Comparison of ENCODE assay signal across 15 cellular contexts in genomic region chr7:26648429-26649015, GRCh38.
DNase-seq lines count a peak whose midpoint lies in the region; ATAC-seq and TF ChIP-seq lines count a peak whose summit lies in the region.
"Had no signal": no experiment of that assay in that cellular context is flagged by ENCODE, and none has a peak within 500 bp of the region (broad histone marks: within the 10 kb centered on the region; RNA-seq: fewer than 3 reads in every experiment).

No MANE protein-coding gene starts in this region.

- DNase-seq in AG04449 (ENCODE audit: low read depth, low spot score) (peak; percentile 3), HCT116 (ENCODE audit: low read depth, low spot score) (no peak), astrocyte of the hippocampus (ENCODE audit: low read depth, low spot score) (peak; percentile 65), iris pigment epithelial cell (ENCODE audit: low read depth) (peak; percentile 36), NCI-H1694 (lab: John Stamatoyannopoulos, UW) (no peak), endodermal cell (no peak), GM20000 (ENCODE audit: low spot score) (no peak)
- no peak for DNase-seq in stimulated activated CD4-positive, alpha-beta T cell treated with anti-CD3 and anti-CD28 coated beads, Interleukin-2, amount 100 ng/mL, for 24 hours
- DNase-seq: activated CD8-positive, alpha-beta T cell treated with anti-CD3 and anti-CD28 coated beads, Interleukin-2, amount 10 ng/mL, durations not matched to agents 7 days and 5 days; activated effector memory CD4-positive, alpha-beta T cell treated with anti-CD3 and anti-CD28 coated beads, Interleukin-2, amount 50 U/mL, for 16 hours; DMS53; mesendoderm; NCI-H69; pancreas had no signal

- no TSS peak for BruUV-seq in HCT116 (replicated peaks; lab: Mats Ljungman, UMichigan)

- TF ChIP-seq CTCF in AG04449 (IDR thresholded peaks at IDR 0.05; ENCODE audit: insufficient read depth, low read length, missing control alignments) (no peak), HCT116 (IDR thresholded peaks at IDR 0.05 in 2 of 3, conservative IDR thresholded peaks at IDR 0.05 in 1 of 3; ENCODE audit: borderline replicate concordance in 1 of 3, insufficient read depth in 1 of 3, low read depth in 2 of 3, low read length in 2 of 3) (no peak), endodermal cell (conservative IDR thresholded peaks at IDR 0.05) (no peak), GM20000 (IDR thresholded peaks at IDR 0.05; ENCODE audit: extremely low read depth, missing control alignments) (no peak)

- no peak overlapping the region for H3K9ac ChIP-seq in HCT116 (ENCODE audit: low read length)
- no peak overlapping the region for H3K9ac ChIP-seq in endodermal cell (ENCODE audit: extremely low read depth, low read length, poor library complexity, severe bottlenecking)

- no peaks in the 10 kb centered on the region for H3K4me1 Mint-ChIP-seq in endodermal cell

- no peaks in the 10 kb centered on the region for H3K36me3 Mint-ChIP-seq in endodermal cell (ENCODE audit: low read depth)

- H3K79me2 ChIP-seq in HCT116 (ENCODE audit: insufficient read depth, low read length) = no peaks in the 10 kb centered on the region

- ATAC-seq in HCT116 = no peak
- ATAC-seq: activated CD8-positive, alpha-beta T cell treated with anti-CD3 and anti-CD28 coated beads, Interleukin-2, amount 10 ng/mL, durations not matched to agents 7 days and 5 days; pancreas; Right ventricle myocardium inferior had no signal

- no peaks in the 10 kb centered on the region for H3K9me2 ChIP-seq in HCT116 (ENCODE audit: insufficient read depth)

- no peak for TF ChIP-seq POLR2A in HCT116 (IDR thresholded peaks at IDR 0.05; ENCODE audit: borderline replicate concordance, extremely low read depth, insufficient read depth, insufficient read length)

- CTCF ChIA-PET in AG04449 (lab: Yijun Ruan, JAX) = interaction anchor here (1.1 kb wide), 1 partner anchor 19 kb away, joined by 4 read pairs; no protein-coding TSS in a partner anchor
- CTCF ChIA-PET in HCT116 (lab: Charles Lee) = no interaction called here

- H3K4me1 ChIP-seq in HCT116 (ENCODE audit: control insufficient read depth in 1 of 2, insufficient read depth in 2 of 2, low read length in 2 of 2) = peaks cover 5 to 9% of the 10 kb centered on the region in 2 experiments; a peak in 3 of 4 replicates
- H3K4me1 ChIP-seq in endodermal cell (ENCODE audit: control insufficient read depth, insufficient read depth, low read length) = no peaks in the 10 kb centered on the region
- H3K4me1 ChIP-seq: pancreas had no signal

- RAD21 ChIA-PET in HCT116 (lab: Charles Lee; ENCODE audit: low non-redundant PET in 1 of 2, low total read pairs in 2 of 2, uncharacterized antibody in 2 of 2, unreplicated experiment in 2 of 2) = no interaction called here

- H3K9me3 ChIP-seq in HCT116 (ENCODE audit: control insufficient read depth in 1 of 2, insufficient read depth in 1 of 2, low read depth in 1 of 2, low read length in 2 of 2) = no peaks in the 10 kb centered on the region
- H3K9me3 ChIP-seq in endodermal cell (ENCODE audit: control insufficient read depth, low read length) = no peaks in the 10 kb centered on the region
- H3K9me3 ChIP-seq: pancreas had no signal

- WGBS in endodermal cell (ENCODE audit: insufficient coverage in 1 of 2, insufficient read length in 1 of 2), 2 experiments = 89% methylated on average over 2 of the region's 2 CpGs; no CpG with 5 or more reads in 1 of the 2 experiments

- no peak overlapping the region for H3K4me3 ChIP-seq in AG04449 (ENCODE audit: low read depth, low read length)
- no peak overlapping the region for H3K4me3 ChIP-seq in HCT116 (replicated peaks in 1 of 2; ENCODE audit: low read depth in 1 of 2, low read length in 2 of 2)
- no peak overlapping the region for H3K4me3 ChIP-seq in endodermal cell (ENCODE audit: low read length)
- H3K4me3 ChIP-seq: pancreas had no signal

- intact Hi-C loops in HCT116 (cut with micrococcal nuclease) = no loop called here

- H3K27me3 ChIP-seq in HCT116 (ENCODE audit: insufficient read depth, low read length) (no peaks in the 10 kb centered on the region), endodermal cell (ENCODE audit: control insufficient read depth, insufficient read depth, low read length, poor library complexity, severe bottlenecking) (no peaks in the 10 kb centered on the region)
- H3K27me3 ChIP-seq: pancreas had no signal

- H3K9me3 Mint-ChIP-seq in endodermal cell = no peaks in the 10 kb centered on the region

- POLR2A ChIA-PET in AG04449 (lab: Yijun Ruan, JAX) = no interaction called here
- POLR2A ChIA-PET in HCT116 (lab: Charles Lee) = no interaction called here

- no peak for TF ChIP-seq RAD21 in HCT116 (IDR thresholded peaks at IDR 0.05; ENCODE audit: low read depth)

- no peak overlapping the region for H2AFZ ChIP-seq in HCT116 (ENCODE audit: low read depth, low read length, poor library complexity, severe bottlenecking)

- no peak overlapping the region for H3K4me3 Mint-ChIP-seq in endodermal cell
- H3K4me3 Mint-ChIP-seq: activated CD8-positive, alpha-beta T cell treated with anti-CD3 and anti-CD28 coated beads, Interleukin-2, amount 10 ng/mL, durations not matched to agents 7 days and 5 days had no signal

- H3K27ac ChIP-seq in HCT116 (ENCODE audit: low read depth, low read length) = no peak overlapping the region
- H3K27ac ChIP-seq in endodermal cell (ENCODE audit: low read depth, low read length) = no peak overlapping the region
- H3K27ac ChIP-seq: pancreas had no signal

- H3K27me3 Mint-ChIP-seq in endodermal cell (ENCODE audit: insufficient read depth) = no peaks in the 10 kb centered on the region

- no peaks in the 10 kb centered on the region for H4K20me1 ChIP-seq in HCT116 (ENCODE audit: insufficient read depth)

- peak overlapping the region; percentile 30; the same call in 1 of the 2 replicates for H3K4me2 ChIP-seq in HCT116 (ENCODE audit: low read length)

- no peak overlapping the region for H3K27ac Mint-ChIP-seq in endodermal cell
- H3K27ac Mint-ChIP-seq: activated CD8-positive, alpha-beta T cell treated with anti-CD3 and anti-CD28 coated beads, Interleukin-2, amount 10 ng/mL, durations not matched to agents 7 days and 5 days had no signal

- no peaks in the 10 kb centered on the region for H3K36me3 ChIP-seq in HCT116 (ENCODE audit: control insufficient read depth in 1 of 2, insufficient read depth in 2 of 2, low read length in 2 of 2)
- no peaks in the 10 kb centered on the region for H3K36me3 ChIP-seq in endodermal cell (ENCODE audit: control insufficient read depth, insufficient read depth, low read length)
- H3K36me3 ChIP-seq: pancreas had no signal

TF ChIP-seq in HCT116, 20 proteins besides CTCF, POLR2A, EP300 and RAD21:
- TF ChIP-seq EZH2 (IDR thresholded peaks at IDR 0.05) = no peak
- TF ChIP-seq FOSL1 (IDR thresholded peaks at IDR 0.05; ENCODE audit: low read depth) = peak; percentile 37
- TF ChIP-seq ZNF274 (IDR thresholded peaks at IDR 0.05; ENCODE audit: low read depth, low read length) = no peak
- no peak for TF ChIP-seq CBX3 (IDR thresholded peaks at IDR 0.05; ENCODE audit: low read depth)
- no peak for TF ChIP-seq SIN3A (IDR thresholded peaks at IDR 0.05; ENCODE audit: low read depth)
- no peak for TF ChIP-seq ELF1 (IDR thresholded peaks at IDR 0.05; ENCODE audit: borderline replicate concordance, low read depth)

Comparison
In these comparisons a context has a peak if more than half of its experiments do, and no peak if none do; other contexts are left out.
1. DNase-seq: peak in AG04449 (single experiment), astrocyte of the hippocampus (single experiment) and iris pigment epithelial cell (single experiment); none in HCT116 (single experiment), stimulated activated CD4-positive, alpha-beta T cell treated with anti-CD3 and anti-CD28 coated beads, Interleukin-2, amount 100 ng/mL, for 24 hours (0 of 2), NCI-H1694 (single experiment), endodermal cell (single experiment) and GM20000 (single experiment).